ENCODE assay signal across 9 cellular contexts in the genomic region with DNA sequence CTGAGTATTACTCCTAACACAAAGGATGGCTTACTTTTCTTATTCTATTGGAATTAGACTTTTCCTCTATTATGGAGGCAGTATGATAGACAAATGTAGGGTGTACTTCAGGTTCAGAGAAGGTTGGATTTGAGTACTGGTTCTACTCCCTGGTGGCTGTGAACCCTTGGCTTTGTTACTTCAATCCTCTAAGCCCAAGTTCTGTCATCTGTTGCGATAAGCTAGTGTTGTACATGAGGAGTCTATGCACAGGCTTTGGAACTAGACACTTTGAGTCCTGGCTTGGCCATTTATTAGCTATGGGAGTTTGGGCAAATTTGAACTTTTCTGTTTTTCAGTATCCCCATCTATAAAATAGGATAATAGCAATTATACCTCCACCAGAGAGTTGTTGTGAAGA. TPM values are rescaled to one million over a fixed set of nuclear protein-coding genes. Genes with fewer than 3 reads are reported as not detected.
"Had no signal": no experiment of that assay in that cellular context is flagged by ENCODE, and none has a peak within 500 bp of the region (broad histone marks: within the 10 kb centered on the region; RNA-seq: fewer than 3 reads in every experiment).

No MANE protein-coding gene starts in this region.

RNA-seq across cellular contexts. Expression of a gene that starts 39.7 kb away (rescaled TPM):
- total RNA-seq: OCI-LY7, SJCRH30, SK-MEL-5 had no signal

RNA-seq across cellular contexts. Expression of a gene that starts 54.3 kb away (rescaled TPM):
- total RNA-seq: OCI-LY7, PC-3, PC-9, Peyer's patch, RPMI7951, SJCRH30, SJSA1, SK-MEL-5 had no signal
- polyA plus RNA-seq: SK-N-SH had no signal
